8 cellular contexts compared by ENCODE assay signal in genomic region chr17:43545383-43545632, GRCh38. TPM values are rescaled to one million over a fixed set of nuclear protein-coding genes. Genes with fewer than 3 reads are reported as not detected.
A peak's percentile ranks its signal among the peaks of the same experiment; 100 is the strongest.
DNase-seq lines count a peak whose midpoint lies in the region; ATAC-seq, FAIRE-seq and TF ChIP-seq lines count a peak whose summit lies in the region.

No MANE protein-coding gene starts in this region.

- CTCF ChIA-PET in OCI-LY7 (lab: Charles Lee; ENCODE audit: unreplicated experiment), result no interaction called here

- POLR2A ChIA-PET in OCI-LY7 (lab: Charles Lee), result no interaction called here

- intact Hi-C loops in OCI-LY7 (cut with micrococcal nuclease; ENCODE audit: unreplicated experiment), result no loop called here
- intact Hi-C loops in lower lobe of right lung (cut with DNase I), result no loop called here

- no peaks in the 10 kb centered on the region for H3K9me2 ChIP-seq in OCI-LY7 (ENCODE audit: insufficient read depth, low read length)

- no peak for TF ChIP-seq CTCF in OCI-LY7 (conservative IDR thresholded peaks at IDR 0.05; ENCODE audit: low read length)
- no peak for TF ChIP-seq CTCF in bronchial epithelial cell (IDR thresholded peaks at IDR 0.05; ENCODE audit: insufficient read depth, low read length, severe bottlenecking)
- no peak for TF ChIP-seq CTCF in lower lobe of right lung (IDR thresholded peaks at IDR 0.05)

- no peaks in the 10 kb centered on the region for H3K9me3 ChIP-seq in OCI-LY7 (ENCODE audit: low read length)
- no peaks in the 10 kb centered on the region for H3K9me3 ChIP-seq in lower lobe of right lung
- peaks cover under 1% of the 10 kb centered on the region for H3K9me3 ChIP-seq in thymus (ENCODE audit: control insufficient read depth)

- H3K27ac ChIP-seq in OCI-LY7 (ENCODE audit: low read depth, low read length, poor library complexity, severe bottlenecking) (no peak overlapping the region), lower lobe of right lung (no peak overlapping the region), thymus (ENCODE audit: low read depth) (no peak overlapping the region)

- BruUV-seq in OCI-LY7 (replicated peaks; lab: Mats Ljungman, UMichigan), result no TSS peak

- H4K20me1 ChIP-seq in OCI-LY7 (ENCODE audit: insufficient read depth, low read length), result no peaks in the 10 kb centered on the region; the same call in 1 of the 2 replicates

- DNase-seq in OCI-LY7 (ENCODE audit: low spot score), result no peak
- DNase-seq in bronchial epithelial cell (ENCODE audit: low read depth), result peak; percentile 11
- DNase-seq in lower lobe of right lung, result no peak
- DNase-seq in NCI-H526 treated with DMSO at 0.1 percent for 48 hours (lab: John Stamatoyannopoulos, UW), result no peak

- no peaks in the 10 kb centered on the region for H3K79me2 ChIP-seq in OCI-LY7 (ENCODE audit: insufficient read depth, low read depth, low read length)

- ATAC-seq in GM18867 (IDR thresholded peaks at IDR 0.05; ENCODE audit: unreplicated experiment) (peak; percentile 12), lower lobe of right lung (peak; percentile 63 to 69), GM19395 (IDR thresholded peaks at IDR 0.05; ENCODE audit: unreplicated experiment) (no peak), GM21526 (IDR thresholded peaks at IDR 0.05; ENCODE audit: low FRiP score, unreplicated experiment) (no peak)

- H3K27me3 ChIP-seq in bronchial epithelial cell (ENCODE audit: control insufficient read depth, insufficient read depth, low read length) (no peaks in the 10 kb centered on the region), lower lobe of right lung (ENCODE audit: low read depth) (peaks cover 8% of the 10 kb centered on the region), thymus (ENCODE audit: control insufficient read depth, insufficient read depth) (peaks cover 66% of the 10 kb centered on the region)

- WGBS in thymus, result under 1% methylated on average over 21 of the region's 21 CpGs

- no peaks in the 10 kb centered on the region for H3K36me3 ChIP-seq in OCI-LY7 (ENCODE audit: insufficient read depth, low read length)
- H3K36me3 ChIP-seq in bronchial epithelial cell (ENCODE audit: control insufficient read depth, insufficient read depth, low read length), result no peaks in the 10 kb centered on the region
- no peaks in the 10 kb centered on the region for H3K36me3 ChIP-seq in lower lobe of right lung
- H3K36me3 ChIP-seq in thymus (ENCODE audit: control insufficient read depth, insufficient read depth), result no peaks in the 10 kb centered on the region

- peak overlapping the region; percentile 57; the same call in 1 of the 2 replicates for H3K4me2 ChIP-seq in OCI-LY7 (ENCODE audit: low read length)

- no peak for FAIRE-seq in bronchial epithelial cell (lab: Jason Lieb, UNC)

- H3K4me1 ChIP-seq in OCI-LY7 (ENCODE audit: insufficient read depth, low read length, poor library complexity, severe bottlenecking), result peaks cover 6% of the 10 kb centered on the region
- H3K4me1 ChIP-seq in lower lobe of right lung, result peaks cover 19% of the 10 kb centered on the region
- H3K4me1 ChIP-seq in thymus (ENCODE audit: control insufficient read depth, insufficient read depth, low read length), result peaks cover 11% of the 10 kb centered on the region

- no peak overlapping the region for H2AFZ ChIP-seq in OCI-LY7 (ENCODE audit: low read length)

- H3K4me3 ChIP-seq in OCI-LY7 (ENCODE audit: low read depth, low read length, poor library complexity, severe bottlenecking) (peak overlapping the region; percentile 18), bronchial epithelial cell (ENCODE audit: low read depth, low read length) (peak overlapping the region; percentile 44), lower lobe of right lung (peak overlapping the region; percentile 66), thymus (ENCODE audit: low read length) (peak overlapping the region; percentile 48)

RNA-seq across cellular contexts. Expression of gene ETV4, which starts 0.8 kb away (rescaled TPM):
- not detected in 2 replicates for total RNA-seq in OCI-LY7 (2014; rRNA removed; shearing (Covaris generic))
- total RNA-seq in OCI-LY7 (2022), result not detected in 2 replicates
- total RNA-seq in bronchial epithelial cell, result 1.4 and 3.2 TPM in 2 replicates
- 2.2 TPM for total RNA-seq in lower lobe of right lung
- polyA plus RNA-seq in thymus, result 0.34 TPM

Comparison
In these comparisons a context has a peak if more than half of its experiments do, and no peak if none do; other contexts are left out.
1. ATAC-seq: peak in GM18867 (single experiment) and lower lobe of right lung (2 of 2); none in GM19395 (single experiment) and GM21526 (single experiment).
2. Peak in every context shown above with its lines, with median percentiles within 50 percentile points of each other: H3K4me3 ChIP-seq.